ENCODE assay signal across 29 cellular contexts in the genomic region with DNA sequence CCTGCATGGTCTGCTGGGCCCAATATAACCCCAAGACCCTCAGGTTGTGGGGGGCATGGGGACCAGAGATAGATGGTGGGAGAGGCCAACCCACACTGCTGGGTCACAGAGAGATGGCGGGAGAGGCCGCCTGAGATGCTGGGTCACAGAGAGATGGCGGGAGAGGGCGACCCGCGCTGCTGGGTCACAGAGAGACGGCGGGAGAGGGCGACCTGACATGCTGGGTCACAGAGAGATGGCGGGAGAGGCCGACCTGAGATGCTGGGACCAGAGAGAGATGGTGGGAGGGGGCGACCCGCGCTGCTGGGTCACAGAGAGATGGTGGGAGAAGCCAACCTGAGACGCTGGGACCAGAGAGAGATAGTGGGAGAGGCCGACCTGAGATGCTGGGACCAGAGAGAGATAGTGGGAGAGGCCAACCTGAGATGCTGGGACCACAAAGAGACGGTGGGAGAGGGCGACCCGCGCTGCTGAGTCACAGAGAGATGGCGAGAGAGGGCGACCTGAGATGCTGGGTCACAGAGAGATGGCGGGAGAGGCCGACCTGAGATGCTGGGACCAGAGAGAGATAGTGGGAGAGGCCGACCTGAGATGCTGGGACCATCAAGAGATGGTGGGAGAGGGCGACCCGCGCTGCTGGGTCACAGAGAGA.
"Had no signal": no experiment of that assay in that cellular context is flagged by ENCODE, and none has a peak within 500 bp of the region (broad histone marks: within the 10 kb centered on the region; RNA-seq: fewer than 3 reads in every experiment).

No MANE protein-coding gene starts in this region.

- H3K27me3 ChIP-seq: brain microvascular endothelial cell, cardiac muscle cell, Peyer's patch had no signal

- H3K4me3 Mint-ChIP-seq: activated CD4-positive, alpha-beta T cell treated with anti-CD3 and anti-CD28 coated beads, Interleukin-2, amount 10 ng/mL, durations not matched to agents 24 days and 14 days; activated CD8-positive, alpha-beta T cell treated with anti-CD3 and anti-CD28 coated beads for 36 hours; activated naive CD8-positive, alpha-beta T cell treated with anti-CD3 and anti-CD28 coated beads for 36 hours; activated T-cell treated with anti-CD3 and anti-CD28 coated beads, Interleukin-2, amount 50 U/mL, for 72 hours; activated T-helper 17 cell treated with anti-CD3 and anti-CD28 coated beads, Interleukin-2, amount 50 U/mL, for 72 hours had no signal

- H3K27me3 Mint-ChIP-seq: activated CD4-positive, alpha-beta T cell treated with anti-CD3 and anti-CD28 coated beads, Interleukin-2, amount 10 ng/mL, durations not matched to agents 24 days and 14 days; activated CD8-positive, alpha-beta T cell treated with anti-CD3 and anti-CD28 coated beads for 36 hours had no signal

- H3K9me3 Mint-ChIP-seq: activated CD4-positive, alpha-beta T cell treated with anti-CD3 and anti-CD28 coated beads, Interleukin-2, amount 10 ng/mL, durations not matched to agents 24 days and 14 days; activated CD8-positive, alpha-beta T cell treated with anti-CD3 and anti-CD28 coated beads for 36 hours; activated naive CD8-positive, alpha-beta T cell treated with anti-CD3 and anti-CD28 coated beads for 36 hours; activated T-cell treated with anti-CD3 and anti-CD28 coated beads, Interleukin-2, amount 50 U/mL, for 72 hours; activated T-helper 17 cell treated with anti-CD3 and anti-CD28 coated beads, Interleukin-2, amount 50 U/mL, for 72 hours had no signal

- H3K36me3 ChIP-seq: brain microvascular endothelial cell, cardiac muscle cell, Peyer's patch, WERI-Rb-1 had no signal

- ATAC-seq: activated CD8-positive, alpha-beta T cell treated with anti-CD3 and anti-CD28 coated beads for 36 hours; activated T-cell treated with anti-CD3 and anti-CD28 coated beads, Interleukin-2, amount 50 U/mL, for 72 hours; activated T-helper 17 cell treated with anti-CD3 and anti-CD28 coated beads, Interleukin-2, amount 50 U/mL, for 72 hours; PC-3 had no signal

- H3K36me3 Mint-ChIP-seq: activated naive CD8-positive, alpha-beta T cell treated with anti-CD3 and anti-CD28 coated beads for 36 hours had no signal

- H3K27ac Mint-ChIP-seq: activated CD4-positive, alpha-beta T cell treated with anti-CD3 and anti-CD28 coated beads, Interleukin-2, amount 10 ng/mL, durations not matched to agents 24 days and 14 days; activated CD8-positive, alpha-beta T cell treated with anti-CD3 and anti-CD28 coated beads for 36 hours; activated naive CD8-positive, alpha-beta T cell treated with anti-CD3 and anti-CD28 coated beads for 36 hours; activated T-cell treated with anti-CD3 and anti-CD28 coated beads, Interleukin-2, amount 50 U/mL, for 72 hours; activated T-helper 17 cell treated with anti-CD3 and anti-CD28 coated beads, Interleukin-2, amount 50 U/mL, for 72 hours had no signal

- H3K4me1 Mint-ChIP-seq: activated CD4-positive, alpha-beta T cell treated with anti-CD3 and anti-CD28 coated beads, Interleukin-2, amount 10 ng/mL, durations not matched to agents 24 days and 14 days; activated T-helper 17 cell treated with anti-CD3 and anti-CD28 coated beads, Interleukin-2, amount 50 U/mL, for 72 hours had no signal

- H3K4me3 ChIP-seq: cardiac muscle cell, Peyer's patch had no signal

- H3K27ac ChIP-seq: brain microvascular endothelial cell, cardiac muscle cell, Peyer's patch, RWPE1, WERI-Rb-1 had no signal

- H3K9me3 ChIP-seq: Peyer's patch had no signal

- DNase-seq: activated CD4-positive, alpha-beta T cell treated with anti-CD3 and anti-CD28 coated beads, Interleukin-2, amount 10 ng/mL, durations not matched to agents 24 days and 14 days; activated CD4-positive, alpha-beta T cell treated with anti-CD3 and anti-CD28 coated beads, Interleukin-2, amount 50 U/mL, for 4 hours; activated CD8-positive, alpha-beta T cell treated with anti-CD3 and anti-CD28 coated beads for 36 hours; activated effector memory CD4-positive, alpha-beta T cell treated with anti-CD3 and anti-CD28 coated beads, Interleukin-2, amount 50 U/mL, for 16 hours; activated naive CD4-positive, alpha-beta T cell; activated naive CD4-positive, alpha-beta T cell treated with anti-CD3 and anti-CD28 coated beads, Interleukin-2, amount 50 U/mL, for 16 hours; activated naive CD8-positive, alpha-beta T cell treated with anti-CD3 and anti-CD28 coated beads for 36 hours; activated T-cell treated with anti-CD3 and anti-CD28 coated beads, Interleukin-2, amount 50 U/mL, for 1 hour; activated T-cell treated with anti-CD3 and anti-CD28 coated beads, Interleukin-2, amount 50 U/mL, for 72 hours; amniotic stem cell; brain microvascular endothelial cell; Karpas-422; KBM-7; NCI-H1105 treated with DMSO at 0.1 percent for 48 hours; NCI-H1436; NCI-H1694; NCI-H1930; NCI-H2081 treated with DMSO at 0.1 percent for 48 hours; NCI-H345; NCI-H524 treated with DMSO at 0.1 percent for 48 hours; NCI-H748 treated with DMSO at 0.1 percent for 48 hours; NK-92 treated with Interleukin-12 subunit alpha and Interleukin-12 subunit beta, amount 100 ng/mL, for 24 hours; PC-3; T1000; WERI-Rb-1 had no signal
